Comparison of ENCODE assay signal across 8 cellular contexts in the genomic region with DNA sequence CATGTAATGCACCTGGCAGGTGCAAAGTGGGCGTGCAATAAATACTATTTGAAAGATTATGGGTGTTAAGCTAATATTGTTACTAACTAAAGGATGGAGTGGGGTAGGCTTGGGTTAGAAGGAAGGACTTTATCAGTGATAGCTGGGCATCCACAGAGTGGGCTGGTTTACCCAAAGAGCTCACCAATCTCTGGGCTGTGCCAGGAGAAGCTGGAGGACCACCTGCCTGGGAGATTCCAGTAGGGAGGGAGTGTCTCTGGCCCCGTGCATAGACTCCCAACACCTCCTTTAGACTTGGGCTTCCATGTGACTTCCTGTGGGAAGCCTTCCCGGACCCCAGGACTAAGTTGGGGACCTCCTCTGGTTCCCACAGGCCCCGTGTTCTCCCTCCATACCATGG. TPM values are rescaled to one million over a fixed set of nuclear protein-coding genes. Genes with fewer than 3 reads are reported as not detected.
DNase-seq lines count a peak whose midpoint lies in the region; ATAC-seq and TF ChIP-seq lines count a peak whose summit lies in the region.
"Had no signal": no experiment of that assay in that cellular context is flagged by ENCODE, and none has a peak within 500 bp of the region (broad histone marks: within the 10 kb centered on the region; RNA-seq: fewer than 3 reads in every experiment).

No MANE protein-coding gene starts in this region.

- H3K27ac ChIP-seq in right cardiac atrium (ENCODE audit: low read length) (no peak overlapping the region), thoracic aorta (no peak overlapping the region), thyroid gland (no peak overlapping the region)

- H3K27me3 ChIP-seq in right cardiac atrium (ENCODE audit: control insufficient read depth, insufficient read depth) (no peaks in the 10 kb centered on the region), thoracic aorta (replicated peaks; ENCODE audit: insufficient read depth) (no peaks in the 10 kb centered on the region), thyroid gland (no peaks in the 10 kb centered on the region)

- no peaks in the 10 kb centered on the region for H3K36me3 Mint-ChIP-seq in glutamatergic neuron (ENCODE audit: unreplicated experiment)

- H3K36me3 ChIP-seq in thoracic aorta (no peaks in the 10 kb centered on the region), thyroid gland (no peaks in the 10 kb centered on the region)

- peak overlapping the region; percentile 20 for H3K4me3 ChIP-seq in right cardiac atrium (ENCODE audit: low read length)
- peak overlapping the region; percentile 65 for H3K4me3 ChIP-seq in thoracic aorta
- H3K4me3 ChIP-seq in thyroid gland (replicated peaks in 1 of 3): no peak overlapping the region

- ATAC-seq in right cardiac atrium: no peak
- no peak for ATAC-seq in Right ventricle myocardium inferior
- no peak for ATAC-seq in thoracic aorta (ENCODE audit: insufficient number of reproducible peaks, low FRiP score, low read depth)

- peaks cover 15% of the 10 kb centered on the region for H3K27me3 Mint-ChIP-seq in glutamatergic neuron (ENCODE audit: unreplicated experiment)

- no peaks in the 10 kb centered on the region for H3K9me3 ChIP-seq in right cardiac atrium (ENCODE audit: control insufficient read depth, low read length)
- H3K9me3 ChIP-seq in thoracic aorta: no peaks in the 10 kb centered on the region
- no peaks in the 10 kb centered on the region for H3K9me3 ChIP-seq in thyroid gland

- TF ChIP-seq POLR2A in thyroid gland (IDR thresholded peaks at IDR 0.05): no peak

- no peak for DNase-seq in right cardiac atrium
- no peak for DNase-seq in Right ventricle myocardium inferior (ENCODE audit: missing footprints)
- DNase-seq in glutamatergic neuron: no peak
- no peak for DNase-seq in thoracic aorta (ENCODE audit: low spot score)
- no peak for DNase-seq in thyroid gland
- DNase-seq in MV-4-11 (lab: John Stamatoyannopoulos, UW): no peak
- DNase-seq: effector CD4-positive, alpha-beta T cell had no signal

- peaks cover 16% of the 10 kb centered on the region for H3K9me3 Mint-ChIP-seq in glutamatergic neuron (ENCODE audit: unreplicated experiment)
- H3K9me3 Mint-ChIP-seq: T-helper 1 cell treated with Interleukin-12 subunit alpha and Interleukin-12 subunit beta and Interleukin-4 antibody, amounts not matched to agents 30 μg/mL and 1 μg/mL, for 36 hours had no signal

- H3K27ac Mint-ChIP-seq in glutamatergic neuron (ENCODE audit: unreplicated experiment): peak overlapping the region; percentile 93
- H3K27ac Mint-ChIP-seq: T-helper 1 cell treated with Interleukin-12 subunit alpha and Interleukin-12 subunit beta and Interleukin-4 antibody, amounts not matched to agents 30 μg/mL and 1 μg/mL, for 36 hours had no signal

- intact Hi-C loops in right cardiac atrium (cut with DNase I) (loop anchor here in 2 of 4 donors (10.0 kb wide), 1 partner anchor 49 kb away; no protein-coding TSS in a partner anchor), Right ventricle myocardium inferior (cut with DNase I) (loop anchor here (10.0 kb wide), 1 partner anchor 269 kb away; no protein-coding TSS in a partner anchor), thyroid gland (cut with DNase I) (no loop called here)

- H3K4me3 Mint-ChIP-seq in glutamatergic neuron (ENCODE audit: unreplicated experiment): peak overlapping the region; percentile 75
- H3K4me3 Mint-ChIP-seq: T-helper 1 cell treated with Interleukin-12 subunit alpha and Interleukin-12 subunit beta and Interleukin-4 antibody, amounts not matched to agents 30 μg/mL and 1 μg/mL, for 36 hours had no signal

- peaks cover 13% of the 10 kb centered on the region for H3K4me1 Mint-ChIP-seq in glutamatergic neuron (ENCODE audit: low read depth, unreplicated experiment)

- TF ChIP-seq CTCF in glutamatergic neuron (IDR thresholded peaks at IDR 0.05; ENCODE audit: partially characterized antibody, unreplicated experiment) (no peak), thoracic aorta (IDR thresholded peaks at IDR 0.05) (no peak), thyroid gland (IDR thresholded peaks at IDR 0.05) (no peak)

- H3K4me1 ChIP-seq in right cardiac atrium (ENCODE audit: control insufficient read depth, insufficient read depth, low read length): no peaks in the 10 kb centered on the region
- peaks cover 7 to 24% of the 10 kb centered on the region in 2 donors for H3K4me1 ChIP-seq in thoracic aorta (ENCODE audit: control insufficient read depth in 1 of 2, low read depth in 2 of 2)
- H3K4me1 ChIP-seq in thyroid gland: peaks cover 10 to 27% of the 10 kb centered on the region in 2 donors

- 82% methylated on average over 4 of the region's 4 CpGs for WGBS in right cardiac atrium
- 84 to 92% methylated on average over 4 of the region's 4 CpGs for WGBS in thyroid gland, 2 donors

RNA-seq across cellular contexts. Expression of a gene that starts 5.6 kb away (rescaled TPM):
- total RNA-seq in right cardiac atrium (10 to 100 TPM; 46.5 to 57.4 (median 52.7) TPM), Right ventricle myocardium inferior (52.9 TPM), glutamatergic neuron (ENCODE audit: unreplicated experiment) (62.6 TPM), thoracic aorta (10 to 100 TPM; 25.3 to 71.8 TPM), thyroid gland (10 to 100 TPM; 24.3 to 39.4 (median 31.2) TPM)
- polyA plus RNA-seq in right cardiac atrium: 44.2 TPM

RNA-seq across cellular contexts. Expression of a gene that starts 25.2 kb away (rescaled TPM):
- total RNA-seq in right cardiac atrium: 10 to 100 TPM; 14.7 to 20.4 (median 18.4) TPM
- polyA plus RNA-seq in right cardiac atrium: 21.7 TPM
- 19.2 TPM for total RNA-seq in Right ventricle myocardium inferior
- total RNA-seq in glutamatergic neuron (ENCODE audit: unreplicated experiment): 47.3 TPM
- total RNA-seq in thoracic aorta: 10 to 100 TPM; 20.9 to 36.8 TPM
- total RNA-seq in thyroid gland: 10 to 100 TPM; 15.9 to 38.4 (median 30.4) TPM

RNA-seq across cellular contexts. Expression of a gene that starts 42.9 kb away (rescaled TPM):
- total RNA-seq in right cardiac atrium (10 to 100 TPM; 26.5 to 28.9 (median 27.6) TPM), Right ventricle myocardium inferior (29.1 TPM), glutamatergic neuron (ENCODE audit: unreplicated experiment) (35.8 TPM), thoracic aorta (10 to 100 TPM; 28.7 to 40.1 TPM), thyroid gland (100 to 1,000 TPM in 3 of 4 donors, 10 to 100 TPM in 1; 71.8 to 137 (median 108) TPM)
- 41.8 TPM for polyA plus RNA-seq in right cardiac atrium

RNA-seq across cellular contexts. Expression of a gene that starts 43.3 kb away (rescaled TPM):
- 10 to 100 TPM; 19.9 to 29.0 (median 25.9) TPM for total RNA-seq in right cardiac atrium
- 24.6 TPM for polyA plus RNA-seq in right cardiac atrium
- 37.4 TPM for total RNA-seq in Right ventricle myocardium inferior
- total RNA-seq in glutamatergic neuron (ENCODE audit: unreplicated experiment): 30.0 TPM
- total RNA-seq in thoracic aorta: 1 to 10 TPM; 7.4 to 8.4 TPM
- total RNA-seq in thyroid gland: 10 to 100 TPM in 3 of 4 donors, 1 to 10 TPM in 1; 8.3 to 19.2 (median 16.6) TPM

RNA-seq across cellular contexts. Expression of a gene that starts 55.1 kb away (rescaled TPM):
- total RNA-seq in right cardiac atrium (10 to 100 TPM; 12.8 to 23.2 (median 17.7) TPM), Right ventricle myocardium inferior (7.8 TPM), glutamatergic neuron (ENCODE audit: unreplicated experiment) (56.1 TPM), thoracic aorta (100 to 1,000 TPM in 1 of 2 donors, 10 to 100 TPM in 1; 51.8 to 120 TPM), thyroid gland (10 to 100 TPM; 22.3 to 35.4 (median 27.2) TPM)
- 12.3 TPM for polyA plus RNA-seq in right cardiac atrium

Comparison
In these comparisons a context has a peak if more than half of its experiments do, and no peak if none do; other contexts are left out.
1. H3K4me3 ChIP-seq: peak in right cardiac atrium (single experiment) and thoracic aorta (single experiment); none in thyroid gland (0 of 3).